In the genomic region with DNA sequence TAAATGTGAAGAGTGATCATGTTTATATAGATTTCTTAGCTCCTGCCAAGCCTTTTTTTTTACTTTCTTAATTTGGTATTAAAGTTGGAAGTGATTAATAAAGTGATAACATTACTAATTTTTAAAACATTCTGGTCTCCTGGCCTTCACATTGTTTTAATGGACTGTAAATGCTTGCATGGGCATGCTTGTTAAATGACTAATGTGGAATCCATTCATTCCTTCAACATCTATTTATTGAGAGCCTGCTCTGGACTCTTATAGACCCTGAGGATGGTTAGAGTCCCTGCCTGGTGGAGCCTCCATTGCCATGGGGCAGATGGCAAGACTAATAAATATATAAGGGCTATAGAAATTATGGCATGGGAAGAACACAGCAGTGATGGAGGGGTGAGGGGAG, we compare ENCODE assay signal across 24 cellular contexts.
A peak's percentile ranks its signal among the peaks of the same experiment; 100 is the strongest.
DNase-seq lines count a peak whose midpoint lies in the region; TF ChIP-seq lines count a peak whose summit lies in the region.
"Had no signal": no experiment of that assay in that cellular context is flagged by ENCODE, and none has a peak within 500 bp of the region (broad histone marks: within the 10 kb centered on the region; RNA-seq: fewer than 3 reads in every experiment).

No MANE protein-coding gene starts in this region.

- no peak for TF ChIP-seq POLR2A in breast epithelium (IDR thresholded peaks at IDR 0.05)

- H3K4me1 Mint-ChIP-seq in MCF 10A (ENCODE audit: insufficient read depth, unreplicated experiment), result peaks cover 12% of the 10 kb centered on the region
- H3K4me1 Mint-ChIP-seq in activated CD4-positive, alpha-beta memory T cell treated with anti-CD3 and anti-CD28 coated beads for 36 hours (ENCODE audit: low read depth), result peaks cover 1% of the 10 kb centered on the region
- H3K4me1 Mint-ChIP-seq: activated CD4-positive, alpha-beta T cell treated with anti-CD3 and anti-CD28 coated beads, Interleukin-2, amount 10 ng/mL, durations not matched to agents 7 days and 5 days; activated naive CD4-positive, alpha-beta T cell treated with anti-CD3 and anti-CD28 coated beads, Interleukin-2, amount 10 ng/mL, durations not matched to agents 7 days and 5 days; neural crest cell had no signal

- H3K4me3 ChIP-seq in breast epithelium (no peak overlapping the region), brain microvascular endothelial cell (ENCODE audit: low read depth, low read length) (no peak overlapping the region)
- no peak overlapping the region for H3K4me3 ChIP-seq in effector memory CD4-positive, alpha-beta T cell (ENCODE audit: insufficient read depth, low read depth, low read length, poor library complexity, severe bottlenecking)
- H3K4me3 ChIP-seq: BLaER1 treated with 17β-estradiol and CSF1 and Interleukin-3, amounts not matched to agents 10 nM and 100 nM; hepatocyte; lung; MG63; sigmoid colon; transverse colon had no signal

- TF ChIP-seq CTCF in MCF 10A (IDR thresholded peaks at IDR 0.05; ENCODE audit: unreplicated experiment) (no peak), breast epithelium (IDR thresholded peaks at IDR 0.05) (no peak), brain microvascular endothelial cell (IDR thresholded peaks at IDR 0.05; ENCODE audit: low read depth, low read length, missing control alignments) (no peak)

- H3K9me3 Mint-ChIP-seq in MCF 10A (ENCODE audit: unreplicated experiment), result no peaks in the 10 kb centered on the region
- H3K9me3 Mint-ChIP-seq in activated CD4-positive, alpha-beta memory T cell treated with anti-CD3 and anti-CD28 coated beads for 36 hours, result peaks cover 2% of the 10 kb centered on the region
- H3K9me3 Mint-ChIP-seq: activated CD4-positive, alpha-beta T cell treated with anti-CD3 and anti-CD28 coated beads, Interleukin-2, amount 10 ng/mL, durations not matched to agents 7 days and 5 days; activated naive CD4-positive, alpha-beta T cell treated with anti-CD3 and anti-CD28 coated beads, Interleukin-2, amount 10 ng/mL, durations not matched to agents 7 days and 5 days; neural crest cell had no signal

- intact Hi-C loops in MCF 10A (cut with micrococcal nuclease) (no loop called here), breast epithelium (cut with DNase I; ENCODE audit: low total_unique reads) (no loop called here)
- intact Hi-C loops in activated CD4-positive, alpha-beta memory T cell treated with anti-CD3 and anti-CD28 coated beads for 36 hours (cut with micrococcal nuclease), result no loop called here

- H3K9me3 ChIP-seq in breast epithelium, result no peaks in the 10 kb centered on the region
- no peaks in the 10 kb centered on the region for H3K9me3 ChIP-seq in effector memory CD4-positive, alpha-beta T cell (ENCODE audit: control insufficient read depth, low read length)
- H3K9me3 ChIP-seq: BLaER1 treated with 17β-estradiol and CSF1 and Interleukin-3, amounts not matched to agents 10 nM and 100 nM; MG63; sigmoid colon; transverse colon had no signal

- DNase-seq in MCF 10A (ENCODE audit: unreplicated experiment) (no peak), breast epithelium (ENCODE audit: low spot score in 2 of 2) (no peak), brain microvascular endothelial cell (peak; percentile 40), foreskin melanocyte (peak; percentile 26), nucleus accumbens (lab: John Stamatoyannopoulos, UW) (no peak)
- DNase-seq in effector memory CD4-positive, alpha-beta T cell, result no peak
- DNase-seq in activated CD4-positive, alpha-beta memory T cell treated with anti-CD3 and anti-CD28 coated beads for 36 hours, result no peak
- no peak for DNase-seq in effector CD4-positive, alpha-beta T cell
- DNase-seq: activated CD4-positive, alpha-beta T cell treated with anti-CD3 and anti-CD28 coated beads, Interleukin-2, amount 10 ng/mL, durations not matched to agents 7 days and 5 days; activated naive CD4-positive, alpha-beta T cell treated with anti-CD3 and anti-CD28 coated beads, Interleukin-2, amount 10 ng/mL, durations not matched to agents 7 days and 5 days; amniotic stem cell; DND-41; MG63; NCI-H1417; NCI-H2081; NCI-H774; sigmoid colon; stimulated activated CD8-positive, alpha-beta memory T cell treated with anti-CD3 and anti-CD28 coated beads, Interleukin-4, amount 100 ng/mL, for 48 hours; T1000; transverse colon had no signal

- no peaks in the 10 kb centered on the region for H3K36me3 Mint-ChIP-seq in MCF 10A (ENCODE audit: insufficient read depth, unreplicated experiment)
- H3K36me3 Mint-ChIP-seq in activated CD4-positive, alpha-beta memory T cell treated with anti-CD3 and anti-CD28 coated beads for 36 hours, result no peaks in the 10 kb centered on the region
- H3K36me3 Mint-ChIP-seq: activated naive CD4-positive, alpha-beta T cell treated with anti-CD3 and anti-CD28 coated beads, Interleukin-2, amount 10 ng/mL, durations not matched to agents 7 days and 5 days had no signal

- peak overlapping the region in 1 of 2 donors; percentile 32 for H3K27ac ChIP-seq in breast epithelium
- no peak overlapping the region for H3K27ac ChIP-seq in brain microvascular endothelial cell
- H3K27ac ChIP-seq in effector memory CD4-positive, alpha-beta T cell (ENCODE audit: insufficient read depth, low read length, poor library complexity, severe bottlenecking), result no peak overlapping the region
- H3K27ac ChIP-seq: BLaER1 treated with 17β-estradiol and CSF1 and Interleukin-3, amounts not matched to agents 10 nM and 100 nM; hepatocyte; sigmoid colon; transverse colon had no signal

- POLR2A ChIA-PET in MCF 10A (lab: Yijun Ruan, JAX), result no interaction called here
- POLR2A ChIA-PET in activated CD4-positive, alpha-beta memory T cell treated with anti-CD3 and anti-CD28 coated beads for 36 hours (lab: Charles Lee), result no interaction called here

- H3K36me3 ChIP-seq in breast epithelium (no peaks in the 10 kb centered on the region), brain microvascular endothelial cell (replicated peaks) (no peaks in the 10 kb centered on the region)
- no peaks in the 10 kb centered on the region for H3K36me3 ChIP-seq in effector memory CD4-positive, alpha-beta T cell (ENCODE audit: control insufficient read depth, insufficient read depth, low read length)
- H3K36me3 ChIP-seq: BLaER1 treated with 17β-estradiol and CSF1 and Interleukin-3, amounts not matched to agents 10 nM and 100 nM; MG63; sigmoid colon; transverse colon had no signal

- H3K27me3 Mint-ChIP-seq in MCF 10A (ENCODE audit: insufficient read depth, unreplicated experiment), result no peaks in the 10 kb centered on the region
- peaks cover 2% of the 10 kb centered on the region for H3K27me3 Mint-ChIP-seq in activated CD4-positive, alpha-beta memory T cell treated with anti-CD3 and anti-CD28 coated beads for 36 hours
- H3K27me3 Mint-ChIP-seq: activated CD4-positive, alpha-beta T cell treated with anti-CD3 and anti-CD28 coated beads, Interleukin-2, amount 10 ng/mL, durations not matched to agents 7 days and 5 days; activated naive CD4-positive, alpha-beta T cell treated with anti-CD3 and anti-CD28 coated beads, Interleukin-2, amount 10 ng/mL, durations not matched to agents 7 days and 5 days had no signal

- no TSS peak for BruUV-seq in MCF 10A (replicated peaks; lab: Mats Ljungman, UMichigan)

- H3K27me3 ChIP-seq in breast epithelium (no peaks in the 10 kb centered on the region), brain microvascular endothelial cell (replicated peaks) (no peaks in the 10 kb centered on the region)
- no peaks in the 10 kb centered on the region for H3K27me3 ChIP-seq in effector memory CD4-positive, alpha-beta T cell (replicated peaks; ENCODE audit: control insufficient read depth, insufficient read depth, low read length, poor library complexity, severe bottlenecking)
- H3K27me3 ChIP-seq: BLaER1 treated with 17β-estradiol and CSF1 and Interleukin-3, amounts not matched to agents 10 nM and 100 nM; hepatocyte; MG63; sigmoid colon; transverse colon had no signal

- no peaks in the 10 kb centered on the region for H3K4me1 ChIP-seq in breast epithelium
- no peaks in the 10 kb centered on the region for H3K4me1 ChIP-seq in effector memory CD4-positive, alpha-beta T cell (ENCODE audit: control insufficient read depth, insufficient read depth, low read length, poor library complexity, severe bottlenecking)
- H3K4me1 ChIP-seq: BLaER1 treated with 17β-estradiol and CSF1 and Interleukin-3, amounts not matched to agents 10 nM and 100 nM had no signal

- H3K27ac Mint-ChIP-seq in MCF 10A (ENCODE audit: low read depth, unreplicated experiment), result peak overlapping the region; percentile 24
- H3K27ac Mint-ChIP-seq in activated CD4-positive, alpha-beta memory T cell treated with anti-CD3 and anti-CD28 coated beads for 36 hours, result no peak overlapping the region
- H3K27ac Mint-ChIP-seq: activated CD4-positive, alpha-beta T cell treated with anti-CD3 and anti-CD28 coated beads, Interleukin-2, amount 10 ng/mL, durations not matched to agents 7 days and 5 days; activated naive CD4-positive, alpha-beta T cell treated with anti-CD3 and anti-CD28 coated beads, Interleukin-2, amount 10 ng/mL, durations not matched to agents 7 days and 5 days had no signal

- CTCF ChIA-PET in MCF 10A (lab: Yijun Ruan, JAX), result no interaction called here
- CTCF ChIA-PET in activated CD4-positive, alpha-beta memory T cell treated with anti-CD3 and anti-CD28 coated beads for 36 hours (lab: Charles Lee), result no interaction called here

- H3K4me3 Mint-ChIP-seq in MCF 10A (ENCODE audit: unreplicated experiment), result no peak overlapping the region
- H3K4me3 Mint-ChIP-seq in activated CD4-positive, alpha-beta memory T cell treated with anti-CD3 and anti-CD28 coated beads for 36 hours, result no peak overlapping the region
- H3K4me3 Mint-ChIP-seq: activated CD4-positive, alpha-beta T cell treated with anti-CD3 and anti-CD28 coated beads, Interleukin-2, amount 10 ng/mL, durations not matched to agents 7 days and 5 days; activated naive CD4-positive, alpha-beta T cell treated with anti-CD3 and anti-CD28 coated beads, Interleukin-2, amount 10 ng/mL, durations not matched to agents 7 days and 5 days; neural crest cell had no signal

- in situ Hi-C loops in brain microvascular endothelial cell (cut with HindIII; ENCODE audit: low pct_ligation_motif_present, low sequenced_read_pairs), result no loop called here

Comparison
In these comparisons a context has a peak if more than half of its experiments do, and no peak if none do; other contexts are left out.
1. DNase-seq: peak in brain microvascular endothelial cell (single experiment) and foreskin melanocyte (single experiment); none in MCF 10A (single experiment), breast epithelium (0 of 2), effector memory CD4-positive, alpha-beta T cell (0 of 3), nucleus accumbens (0 of 56), activated CD4-positive, alpha-beta memory T cell treated with anti-CD3 and anti-CD28 coated beads for 36 hours (single experiment) and effector CD4-positive, alpha-beta T cell (single experiment).